Comparison of ENCODE assay signal across 20 cellular contexts in the genomic region with DNA sequence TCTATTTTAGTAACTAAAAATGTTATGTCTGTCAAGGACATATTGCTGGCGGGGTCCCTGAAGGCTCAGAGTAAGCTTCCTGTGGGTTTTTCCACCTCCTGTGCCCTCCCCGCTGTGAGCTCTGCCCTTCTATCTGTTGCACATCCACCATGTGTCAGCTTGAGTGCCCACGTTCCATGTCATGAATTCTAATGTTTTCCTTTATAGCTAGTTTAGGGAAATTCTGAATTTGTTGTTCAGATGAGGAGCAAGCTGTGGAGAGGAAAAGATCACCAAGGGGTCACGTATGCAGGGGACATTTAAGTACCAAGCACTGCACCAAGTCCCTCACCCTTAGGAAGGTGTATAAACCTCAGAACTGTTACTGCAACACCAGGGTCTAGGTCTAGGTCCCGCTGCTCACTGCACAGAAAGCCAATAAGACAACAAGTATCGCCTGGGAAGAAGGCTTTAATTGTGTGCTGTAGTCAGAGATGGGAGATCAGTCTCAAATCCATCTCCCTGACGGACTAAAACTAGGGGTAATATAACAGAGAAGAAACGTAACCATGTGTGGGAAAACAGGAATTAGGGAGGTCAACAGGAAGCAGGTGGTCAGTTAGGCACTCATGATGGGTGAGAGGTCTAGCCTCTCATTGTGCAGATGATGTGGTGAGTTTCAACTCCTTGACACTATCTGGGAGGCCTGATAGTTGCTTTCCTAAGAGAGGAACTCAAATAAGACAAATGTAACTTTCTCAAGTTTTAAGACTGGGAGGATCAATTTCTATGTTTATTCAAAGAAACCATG. TPM values are rescaled to one million over a fixed set of nuclear protein-coding genes. Genes with fewer than 3 reads are reported as not detected.
DNase-seq lines count a peak whose midpoint lies in the region; ATAC-seq, FAIRE-seq and TF ChIP-seq lines count a peak whose summit lies in the region.
"Had no signal": no experiment of that assay in that cellular context is flagged by ENCODE, and none has a peak within 500 bp of the region (broad histone marks: within the 10 kb centered on the region; RNA-seq: fewer than 3 reads in every experiment).

No MANE protein-coding gene starts in this region.

- ATAC-seq in activated naive CD8-positive, alpha-beta T cell treated with anti-CD3 and anti-CD28 coated beads, Interleukin-2, amount 50 U/mL, for 24 hours = peak; percentile 41
- ATAC-seq in K562 = no peak
- peak in 1 of 2 donors; percentile 48 for ATAC-seq in naive thymus-derived CD8-positive, alpha-beta T cell

- no peak overlapping the region for H3K9ac ChIP-seq in K562 (ENCODE audit: insufficient read depth in 1 of 2, low read depth in 2 of 2, low read length in 2 of 2)

- no peak overlapping the region for H3K4me3 ChIP-seq in K562

- H3K4me2 ChIP-seq in K562 (ENCODE audit: insufficient read depth, low read length) = no peak overlapping the region

- no peak for DNase-seq in activated naive CD8-positive, alpha-beta T cell treated with anti-CD3 and anti-CD28 coated beads, Interleukin-2, amount 50 U/mL, for 24 hours
- DNase-seq in activated naive CD8-positive, alpha-beta T cell treated with anti-CD3 and anti-CD28 coated beads for 36 hours = no peak
- DNase-seq in K562 (ENCODE audit: extremely low read depth in 1 of 4, low spot score in 3 of 4) (no peak), iPS-NIHi7 (ENCODE audit: extremely low spot score) (no peak), urothelium cell line (ENCODE audit: low spot score) (no peak), kidney tubule cell (ENCODE audit: low spot score) (no peak)
- no peak for DNase-seq in naive thymus-derived CD8-positive, alpha-beta T cell
- no peak for DNase-seq in stimulated activated CD4-positive, alpha-beta T cell treated with anti-CD3 and anti-CD28 coated beads, Interleukin-12 subunit alpha, Interleukin-12 subunit beta, amount 100 ng/mL, for 4 hours
- DNase-seq: 8988T, C1 segment of cervical spinal cord, DMS79 treated with DMSO at 0.1 percent for 48 hours, H9, Karpas-422, NCI-H1436, NCI-H2029 treated with DMSO at 0.1 percent for 48 hours, NCI-H2171 treated with DMSO at 0.1 percent for 48 hours, NCI-H748 treated with DMSO at 0.1 percent for 48 hours had no signal

- BruUV-seq in K562 (replicated peaks; lab: Mats Ljungman, UMichigan) = no TSS peak

- 13% methylated on average over 4 of the region's 8 CpGs for WGBS in K562 (ENCODE audit: insufficient coverage, low coverage, missing lambda C conversion rate)

- no peaks in the 10 kb centered on the region for H4K20me1 ChIP-seq in K562 (replicated peaks; ENCODE audit: control insufficient read depth, insufficient read depth, low read length)

- no peaks in the 10 kb centered on the region for H3K79me2 ChIP-seq in K562 (ENCODE audit: control insufficient read depth, insufficient read depth, low read length)

- no peaks in the 10 kb centered on the region for H3K36me3 ChIP-seq in K562 (ENCODE audit: control insufficient read depth, insufficient read depth, low read length)

- H3K4me1 Mint-ChIP-seq in activated naive CD8-positive, alpha-beta T cell treated with anti-CD3 and anti-CD28 coated beads, Interleukin-2, amount 50 U/mL, for 24 hours = peaks cover 24% of the 10 kb centered on the region
- peaks cover 25% of the 10 kb centered on the region for H3K4me1 Mint-ChIP-seq in activated naive CD8-positive, alpha-beta T cell treated with anti-CD3 and anti-CD28 coated beads for 36 hours
- peaks cover 18 to 28% (median 22%) of the 10 kb centered on the region in 4 donors for H3K4me1 Mint-ChIP-seq in naive thymus-derived CD8-positive, alpha-beta T cell
- H3K4me1 Mint-ChIP-seq: H9 had no signal

- no peaks in the 10 kb centered on the region for H3K27me3 ChIP-seq in K562 (ENCODE audit: control insufficient read depth in 2 of 2, insufficient read depth in 2 of 2, low read length in 2 of 2)

- FAIRE-seq in K562 (lab: Jason Lieb, UNC) (no peak), urothelium cell line (lab: Jason Lieb, UNC) (no peak)
- FAIRE-seq: G401.6 had no signal

- no peaks in the 10 kb centered on the region for H3K9me3 ChIP-seq in K562 (replicated peaks; ENCODE audit: control insufficient read depth, insufficient read depth, low read depth, low read length)

- no peak overlapping the region for H3K4me3 Mint-ChIP-seq in activated naive CD8-positive, alpha-beta T cell treated with anti-CD3 and anti-CD28 coated beads, Interleukin-2, amount 50 U/mL, for 24 hours
- no peak overlapping the region for H3K4me3 Mint-ChIP-seq in activated naive CD8-positive, alpha-beta T cell treated with anti-CD3 and anti-CD28 coated beads for 36 hours
- H3K4me3 Mint-ChIP-seq in naive thymus-derived CD8-positive, alpha-beta T cell = peak overlapping the region in 9 of 10 donors; percentile 24 to 81 (median 60)
- H3K4me3 Mint-ChIP-seq: H9 had no signal

- H3K36me3 Mint-ChIP-seq in activated naive CD8-positive, alpha-beta T cell treated with anti-CD3 and anti-CD28 coated beads, Interleukin-2, amount 50 U/mL, for 24 hours (ENCODE audit: low read depth) = no peaks in the 10 kb centered on the region
- H3K36me3 Mint-ChIP-seq in activated naive CD8-positive, alpha-beta T cell treated with anti-CD3 and anti-CD28 coated beads for 36 hours = no peaks in the 10 kb centered on the region
- H3K36me3 Mint-ChIP-seq in naive thymus-derived CD8-positive, alpha-beta T cell = no peaks in the 10 kb centered on the region

- no peak for TF ChIP-seq RAD21 in K562 (CRISPR knock-in tag; conservative IDR thresholded peaks at IDR 0.05 in 1 of 2, IDR thresholded peaks at IDR 0.05 in 1 of 2)

- no peak overlapping the region for H3K27ac ChIP-seq in K562 (ENCODE audit: extremely low read depth, low read depth, low read length)
- H3K27ac ChIP-seq: RWPE1 had no signal

- POLR2A ChIA-PET in K562 (lab: Yijun Ruan, JAX) = interaction anchor here (0.6 kb wide), 1 partner anchor 36 kb away, joined by 3 read pairs; no protein-coding TSS in a partner anchor
- POLR2A ChIA-PET in naive thymus-derived CD8-positive, alpha-beta T cell (lab: Charles Lee) = interaction anchor here (0.6 to 3.4 kb wide), 3 partner anchors 49 to 113 kb away, joined by 3 to 26 read pairs (median 5); a partner anchor contains a TSS

- 0 out of 2 replicates have a peak overlapping the region, but pooled peaks have one; percentile 23 for H2AFZ ChIP-seq in K562 (ENCODE audit: low read depth, low read length)

- intact Hi-C loops in K562 (cut with micrococcal nuclease) = no loop called here

- no peaks in the 10 kb centered on the region for H3K9me1 ChIP-seq in K562 (ENCODE audit: control insufficient read depth, insufficient read depth, low read length)

- TF ChIP-seq EP300 in K562 (IDR thresholded peaks at IDR 0.05; ENCODE audit: low read length) = no peak

- no peak overlapping the region for H3K27ac Mint-ChIP-seq in activated naive CD8-positive, alpha-beta T cell treated with anti-CD3 and anti-CD28 coated beads, Interleukin-2, amount 50 U/mL, for 24 hours
- no peak overlapping the region for H3K27ac Mint-ChIP-seq in activated naive CD8-positive, alpha-beta T cell treated with anti-CD3 and anti-CD28 coated beads for 36 hours
- peak overlapping the region in 4 of 10 donors; percentile 22 to 69 (median 34) for H3K27ac Mint-ChIP-seq in naive thymus-derived CD8-positive, alpha-beta T cell
- H3K27ac Mint-ChIP-seq: H9 had no signal

- peaks cover 6% of the 10 kb centered on the region for H3K9me3 Mint-ChIP-seq in activated naive CD8-positive, alpha-beta T cell treated with anti-CD3 and anti-CD28 coated beads, Interleukin-2, amount 50 U/mL, for 24 hours
- peaks cover 6% of the 10 kb centered on the region for H3K9me3 Mint-ChIP-seq in activated naive CD8-positive, alpha-beta T cell treated with anti-CD3 and anti-CD28 coated beads for 36 hours
- no peaks in the 10 kb centered on the region for H3K9me3 Mint-ChIP-seq in naive thymus-derived CD8-positive, alpha-beta T cell

- CTCF ChIA-PET in K562 (lab: Yijun Ruan, JAX; ENCODE audit: low intra/inter-chr PET ratio) = no interaction called here

- no peak for TF ChIP-seq CTCF in K562 (IDR thresholded peaks at IDR 0.05 in 2 of 3, conservative IDR thresholded peaks at IDR 0.05 in 1 of 3; ENCODE audit: insufficient read depth in 2 of 3, low read depth in 1 of 3, low read length in 3 of 3)

- in situ Hi-C loops in K562 (cut with MboI) = no loop called here

- H3K27me3 Mint-ChIP-seq in activated naive CD8-positive, alpha-beta T cell treated with anti-CD3 and anti-CD28 coated beads, Interleukin-2, amount 50 U/mL, for 24 hours = peaks cover 2% of the 10 kb centered on the region
- no peaks in the 10 kb centered on the region for H3K27me3 Mint-ChIP-seq in activated naive CD8-positive, alpha-beta T cell treated with anti-CD3 and anti-CD28 coated beads for 36 hours
- peaks cover 0 to 6% (median 0%) of the 10 kb centered on the region in 5 donors for H3K27me3 Mint-ChIP-seq in naive thymus-derived CD8-positive, alpha-beta T cell

- no peaks in the 10 kb centered on the region; a peak in 1 of 5 replicates for H3K4me1 ChIP-seq in K562 (replicated peaks in 1 of 2; ENCODE audit: control insufficient read depth in 2 of 2, insufficient read depth in 2 of 2, low read length in 2 of 2)

- TF ChIP-seq POLR2A in K562 (conservative IDR thresholded peaks at IDR 0.05) = no peak

RNA-seq across cellular contexts. Expression of a gene that starts 9.7 kb away (rescaled TPM):
- not detected for total RNA-seq in activated naive CD8-positive, alpha-beta T cell treated with anti-CD3 and anti-CD28 coated beads for 36 hours
- not detected in 2 replicates for total RNA-seq in K562 (2011; cell fraction: chromatin; rRNA removed; ENCODE audit: low replicate concordance)
- not detected in 2 replicates for total RNA-seq in K562 (2011; cell fraction: nucleolus; rRNA removed)
- not detected in 2 replicates for total RNA-seq in K562 (2011; cell fraction: nucleoplasm; rRNA removed)
- not detected in 2 replicates for total RNA-seq in K562 (2014; rRNA removed)
- not detected in 2 replicates for total RNA-seq in K562 (2014; rRNA removed; fragmentation: Illumina TruSeq; extraction: Trizol)
- total RNA-seq in K562 (2015; rRNA removed; fragmentation: Illumina TruSeq; extraction: Trizol) = not detected in 2 replicates
- not detected in 2 replicates for total RNA-seq in K562 (2021)
- not detected in 2 replicates for polyA plus RNA-seq in K562 (2011; rRNA removed)
- polyA plus RNA-seq in K562 (2011; cell fraction: cytosol; rRNA removed) = 0.07 TPM in 1 of 2 replicates, not detected in the other
- polyA plus RNA-seq in K562 (2011; cell fraction: nucleus; rRNA removed) = not detected in 2 replicates
- not detected in 2 replicates for polyA plus RNA-seq in K562 (2012)
- polyA plus RNA-seq in K562 (2014; fragmentation: Illumina TruSeq; extraction: Trizol) = not detected in 2 replicates
- polyA plus RNA-seq in K562 (2014; fragmentation: Nextera tagmentation; extraction: Ambion mirVana) = not detected
- not detected in 2 replicates for polyA plus RNA-seq in K562 (2014; rRNA removed)
- polyA minus RNA-seq in K562 (2011; rRNA and poly(A)+ RNA removed) = not detected in 2 replicates
- not detected in 2 replicates for polyA minus RNA-seq in K562 (2011; cell fraction: cytosol; rRNA and poly(A)+ RNA removed)
- not detected in 2 replicates for polyA minus RNA-seq in K562 (2011; cell fraction: nucleus; rRNA and poly(A)+ RNA removed)
- total RNA-seq in naive thymus-derived CD8-positive, alpha-beta T cell = not detected
- not detected for polyA plus RNA-seq in naive thymus-derived CD8-positive, alpha-beta T cell
- total RNA-seq: H9, NCI-H460 had no signal

RNA-seq across cellular contexts. Expression of a gene that starts 51.3 kb away (rescaled TPM):
- total RNA-seq in activated naive CD8-positive, alpha-beta T cell treated with anti-CD3 and anti-CD28 coated beads for 36 hours = 10 to 100 TPM; 36.9 to 38.8 TPM
- total RNA-seq in K562 (2011; cell fraction: chromatin; rRNA removed; ENCODE audit: low replicate concordance) = 1.8 and 11.3 TPM in 2 replicates
- 6.7 and 7.5 TPM in 2 replicates for total RNA-seq in K562 (2011; cell fraction: nucleolus; rRNA removed)
- 4.0 and 6.0 TPM in 2 replicates for total RNA-seq in K562 (2011; cell fraction: nucleoplasm; rRNA removed)
- total RNA-seq in K562 (2014; rRNA removed) = 3.2 and 4.1 TPM in 2 replicates
- total RNA-seq in K562 (2014; rRNA removed; fragmentation: Illumina TruSeq; extraction: Trizol) = not detected in 2 replicates
- 0.57 and 1.1 TPM in 2 replicates for total RNA-seq in K562 (2015; rRNA removed; fragmentation: Illumina TruSeq; extraction: Trizol)
- total RNA-seq in K562 (2021) = 5.4 and 6.8 TPM in 2 replicates
- 1.7 and 2.5 TPM in 2 replicates for polyA plus RNA-seq in K562 (2011; rRNA removed)
- 2.9 and 5.1 TPM in 2 replicates for polyA plus RNA-seq in K562 (2011; cell fraction: cytosol; rRNA removed)
- 9.6 and 11.4 TPM in 2 replicates for polyA plus RNA-seq in K562 (2011; cell fraction: nucleus; rRNA removed)
- polyA plus RNA-seq in K562 (2012) = 2.9 and 15.6 TPM in 2 replicates
- 1.4 TPM in 1 of 2 replicates, not detected in the other for polyA plus RNA-seq in K562 (2014; fragmentation: Illumina TruSeq; extraction: Trizol)
- under 1 TPM; 0.04 to 0.07 TPM for polyA plus RNA-seq in K562 (2014; fragmentation: Nextera tagmentation; extraction: Ambion mirVana)
- polyA plus RNA-seq in K562 (2014; rRNA removed) = 2.9 and 3.8 TPM in 2 replicates
- 0.24 and 0.88 TPM in 2 replicates for polyA minus RNA-seq in K562 (2011; rRNA and poly(A)+ RNA removed)
- polyA minus RNA-seq in K562 (2011; cell fraction: cytosol; rRNA and poly(A)+ RNA removed) = 1.5 and 2.3 TPM in 2 replicates
- 2.8 and 3.2 TPM in 2 replicates for polyA minus RNA-seq in K562 (2011; cell fraction: nucleus; rRNA and poly(A)+ RNA removed)
- 100 to 1,000 TPM; 122 to 130 TPM for total RNA-seq in naive thymus-derived CD8-positive, alpha-beta T cell
- 10 to 100 TPM; 15.7 to 43.1 (median 27.5) TPM for polyA plus RNA-seq in naive thymus-derived CD8-positive, alpha-beta T cell

Comparison
In these comparisons a context has a peak if more than half of its experiments do, and no peak if none do; other contexts are left out.
1. H3K4me3 Mint-ChIP-seq: peak in naive thymus-derived CD8-positive, alpha-beta T cell (9 of 10); none in activated naive CD8-positive, alpha-beta T cell treated with anti-CD3 and anti-CD28 coated beads, Interleukin-2, amount 50 U/mL, for 24 hours (single experiment) and activated naive CD8-positive, alpha-beta T cell treated with anti-CD3 and anti-CD28 coated beads for 36 hours (single experiment).